ENCODE assay signal across 1 cellular context in genomic region chr5:149421834-149422233, GRCh38.
TF ChIP-seq lines count a peak whose summit lies in the region.

No MANE protein-coding gene starts in this region.

TF ChIP-seq in SK-N-SH, 30 proteins besides CTCF, POLR2A, EP300 and RAD21 (continued from another document):
- TF ChIP-seq USF2 (IDR thresholded peaks at IDR 0.05; ENCODE audit: borderline replicate concordance, low read depth, low read length) = no peak
- TF ChIP-seq REST (IDR thresholded peaks at IDR 0.05; ENCODE audit: low read depth, low read length) = no peak
- no peak for TF ChIP-seq ZBTB33 (IDR thresholded peaks at IDR 0.05; ENCODE audit: borderline replicate concordance, low read depth)
- TF ChIP-seq NRF1 (IDR thresholded peaks at IDR 0.05; ENCODE audit: low read depth, low read length) = no peak
